ENCODE assay signal across 14 cellular contexts in the genomic region with DNA sequence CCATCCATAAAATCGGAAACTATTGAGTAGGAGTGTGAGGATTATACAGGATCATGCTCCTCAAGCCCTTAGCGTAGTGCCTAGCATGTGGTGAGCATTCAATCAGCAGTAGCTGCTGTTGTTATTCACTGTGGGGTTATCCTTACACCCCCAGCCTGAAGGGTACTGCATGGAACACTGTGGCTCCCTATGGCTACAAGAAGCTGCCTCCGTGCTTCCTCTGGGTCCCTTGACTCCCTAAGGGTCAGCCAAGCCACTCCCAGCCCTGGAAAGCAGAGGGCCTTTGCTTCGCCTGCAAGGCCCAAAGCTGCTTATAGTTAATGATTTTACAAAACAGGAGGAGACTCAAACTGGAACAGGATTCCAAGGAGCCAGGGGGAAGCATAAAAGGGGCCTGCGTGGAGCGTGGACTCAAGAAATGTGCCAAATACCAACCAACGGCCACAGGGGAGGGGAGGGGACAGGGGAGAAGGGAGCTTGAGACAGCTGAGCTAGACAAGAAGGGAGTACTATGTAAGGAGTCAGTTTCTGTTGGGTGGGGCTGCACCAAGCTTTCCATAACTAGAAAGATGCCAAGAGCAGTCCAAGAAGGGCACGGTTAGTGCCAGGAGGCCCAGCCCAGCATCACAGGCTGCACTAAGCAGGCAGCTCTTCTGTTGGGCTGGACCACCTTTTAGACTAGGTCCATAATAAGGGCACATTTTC. TPM values are rescaled to one million over a fixed set of nuclear protein-coding genes. Genes with fewer than 3 reads are reported as not detected.
DNase-seq lines count a peak whose midpoint lies in the region; ATAC-seq, FAIRE-seq and TF ChIP-seq lines count a peak whose summit lies in the region.
"Had no signal": no experiment of that assay in that cellular context is flagged by ENCODE, and none has a peak within 500 bp of the region (broad histone marks: within the 10 kb centered on the region; RNA-seq: fewer than 3 reads in every experiment).

No MANE protein-coding gene starts in this region.

- CTCF ChIA-PET in OCI-LY7 (lab: Charles Lee; ENCODE audit: unreplicated experiment), result interaction anchor here (0.6 to 1.8 kb wide), 2 partner anchors 10 to 14 kb away, joined by 3 to 6 read pairs; no protein-coding TSS in a partner anchor

- TF ChIP-seq POLR2A in sigmoid colon (IDR thresholded peaks at IDR 0.05), result no peak

- peak overlapping the region; percentile 93 for H3K27ac Mint-ChIP-seq in T-helper 2 cell treated with Interferon-gamma antibody and Interleukin-4, amounts not matched to agents 5 μg/mL and 100 μg/mL, for 36 hours
- peak overlapping the region; percentile 91 to 93 for H3K27ac Mint-ChIP-seq in effector memory CD8-positive, alpha-beta T cell

- H3K27me3 Mint-ChIP-seq in T-helper 2 cell treated with Interferon-gamma antibody and Interleukin-4, amounts not matched to agents 5 μg/mL and 100 μg/mL, for 36 hours (ENCODE audit: low read depth), result no peaks in the 10 kb centered on the region
- H3K27me3 Mint-ChIP-seq in effector memory CD8-positive, alpha-beta T cell, result no peaks in the 10 kb centered on the region

- TF ChIP-seq CTCF in OCI-LY7 (conservative IDR thresholded peaks at IDR 0.05; ENCODE audit: low read length) (no peak), sigmoid colon (IDR thresholded peaks at IDR 0.05) (no peak), GM10266 (IDR thresholded peaks at IDR 0.05; ENCODE audit: control insufficient read depth, insufficient read depth, low read depth, missing control alignments) (no peak)

- H4K20me1 ChIP-seq in OCI-LY7 (ENCODE audit: insufficient read depth, low read length), result peaks cover 7% of the 10 kb centered on the region

- intact Hi-C loops in OCI-LY7 (cut with micrococcal nuclease; ENCODE audit: unreplicated experiment) (no loop called here), sigmoid colon (cut with DNase I) (no loop called here)

- peak overlapping the region; percentile 81 for H3K4me2 ChIP-seq in OCI-LY7 (ENCODE audit: low read length)

- H3K36me3 Mint-ChIP-seq in T-helper 2 cell treated with Interferon-gamma antibody and Interleukin-4, amounts not matched to agents 5 μg/mL and 100 μg/mL, for 36 hours (ENCODE audit: low read depth), result peaks cover 29% of the 10 kb centered on the region
- peaks cover 43% of the 10 kb centered on the region for H3K36me3 Mint-ChIP-seq in effector memory CD8-positive, alpha-beta T cell (ENCODE audit: insufficient read depth)

- no peak for FAIRE-seq in small intestine (lab: Jason Lieb, UNC)
- FAIRE-seq: A204.1, frontal cortex had no signal

- no peaks in the 10 kb centered on the region for H3K9me3 ChIP-seq in OCI-LY7 (ENCODE audit: low read length)
- no peaks in the 10 kb centered on the region for H3K9me3 ChIP-seq in sigmoid colon
- H3K9me3 ChIP-seq in small intestine (ENCODE audit: control insufficient read depth, low read depth), result no peaks in the 10 kb centered on the region

- BruUV-seq in OCI-LY7 (replicated peaks; lab: Mats Ljungman, UMichigan), result no TSS peak

- peaks cover 34% of the 10 kb centered on the region for H3K4me1 Mint-ChIP-seq in T-helper 2 cell treated with Interferon-gamma antibody and Interleukin-4, amounts not matched to agents 5 μg/mL and 100 μg/mL, for 36 hours (ENCODE audit: low read depth)
- H3K4me1 Mint-ChIP-seq in effector memory CD8-positive, alpha-beta T cell (ENCODE audit: low read depth in 2 of 2), result peaks cover 20 to 43% of the 10 kb centered on the region in 2 donors

- DNase-seq in T-helper 2 cell treated with Interferon-gamma antibody and Interleukin-4, amounts not matched to agents 5 μg/mL and 100 μg/mL, for 36 hours (ENCODE audit: low spot score), result no peak
- DNase-seq in T-helper 2 cell, result no peak
- no peak for DNase-seq in OCI-LY7 (ENCODE audit: low spot score)
- no peak for DNase-seq in effector memory CD8-positive, alpha-beta T cell
- DNase-seq in sigmoid colon, result no peak
- no peak for DNase-seq in small intestine
- no peak for DNase-seq in GM10266 (ENCODE audit: extremely low spot score)
- DNase-seq: aorta; Calu3; effector CD8-positive, alpha-beta T cell; OCI-M1 had no signal

- peak overlapping the region; percentile 54 for H3K4me3 ChIP-seq in OCI-LY7 (ENCODE audit: low read depth, low read length, poor library complexity, severe bottlenecking)
- H3K4me3 ChIP-seq in sigmoid colon, result no peak overlapping the region
- no peak overlapping the region for H3K4me3 ChIP-seq in small intestine (ENCODE audit: low read depth in 1 of 2, low read length in 2 of 2)

- no peaks in the 10 kb centered on the region for H3K9me2 ChIP-seq in OCI-LY7 (ENCODE audit: insufficient read depth, low read length)

- no peak for ATAC-seq in effector memory CD8-positive, alpha-beta T cell (replicated peaks)
- no peak for ATAC-seq in GM21526 (IDR thresholded peaks at IDR 0.05; ENCODE audit: low FRiP score, unreplicated experiment)

- H3K4me3 Mint-ChIP-seq in T-helper 2 cell treated with Interferon-gamma antibody and Interleukin-4, amounts not matched to agents 5 μg/mL and 100 μg/mL, for 36 hours, result peak overlapping the region; percentile 78
- H3K4me3 Mint-ChIP-seq in effector memory CD8-positive, alpha-beta T cell, result peak overlapping the region; percentile 82

- no peaks in the 10 kb centered on the region for H3K9me3 Mint-ChIP-seq in T-helper 2 cell treated with Interferon-gamma antibody and Interleukin-4, amounts not matched to agents 5 μg/mL and 100 μg/mL, for 36 hours
- no peaks in the 10 kb centered on the region for H3K9me3 Mint-ChIP-seq in effector memory CD8-positive, alpha-beta T cell

- H3K36me3 ChIP-seq in OCI-LY7 (ENCODE audit: insufficient read depth, low read length) (peaks cover 46% of the 10 kb centered on the region), sigmoid colon (no peaks in the 10 kb centered on the region), small intestine (ENCODE audit: control insufficient read depth in 2 of 2, insufficient read depth in 2 of 2, low read length in 2 of 2) (no peaks in the 10 kb centered on the region)

- H3K4me1 ChIP-seq in OCI-LY7 (ENCODE audit: insufficient read depth, low read length, poor library complexity, severe bottlenecking) (peaks cover 70% of the 10 kb centered on the region), sigmoid colon (peaks cover 0 to 24% (median 13%) of the 10 kb centered on the region in 4 donors), small intestine (ENCODE audit: control insufficient read depth in 2 of 2, insufficient read depth in 1 of 2, low read depth in 1 of 2, low read length in 1 of 2) (peaks cover 0 to 5% of the 10 kb centered on the region in 2 donors)

- WGBS in sigmoid colon, 2 donors, result 37 to 50% methylated on average over 8 of the region's 8 CpGs
- 49 to 64% (median 53%) methylated on average over 8 of the region's 8 CpGs for WGBS in small intestine, 3 donors

- POLR2A ChIA-PET in OCI-LY7 (lab: Charles Lee), result interaction anchor here (1.5 to 5.3 kb wide), 5 partner anchors 11 to 16 kb away, joined by 4 to 38 read pairs (median 7); partner anchors contain the start of gene SEPTIN6

- peaks cover 72% of the 10 kb centered on the region for H3K79me2 ChIP-seq in OCI-LY7 (ENCODE audit: insufficient read depth, low read depth, low read length)

- no peak for TF ChIP-seq EP300 in sigmoid colon (IDR thresholded peaks at IDR 0.05)

- H3K27ac ChIP-seq in OCI-LY7 (ENCODE audit: low read depth, low read length, poor library complexity, severe bottlenecking) (peak overlapping the region; percentile 92), sigmoid colon (peak overlapping the region; percentile 65 to 76 (median 74)), small intestine (ENCODE audit: low read depth in 1 of 2, low read length in 1 of 2) (peak overlapping the region in 1 of 2 donors; percentile 9)

- H3K27me3 ChIP-seq in sigmoid colon, result no peaks in the 10 kb centered on the region
- H3K27me3 ChIP-seq in small intestine (ENCODE audit: control insufficient read depth in 2 of 2, insufficient read depth in 2 of 2, low read length in 2 of 2), result no peaks in the 10 kb centered on the region

- no peak overlapping the region for H2AFZ ChIP-seq in OCI-LY7 (ENCODE audit: low read length)

RNA-seq across cellular contexts. Expression of gene SEPTIN6, which starts 15.9 kb away (rescaled TPM):
- total RNA-seq in OCI-LY7 (2014; rRNA removed; shearing (Covaris generic)), result 145 and 182 TPM in 2 replicates
- total RNA-seq in OCI-LY7 (2022) (216 and 231 TPM in 2 replicates), sigmoid colon (100 to 1,000 TPM in 1 of 4 donors, 10 to 100 TPM in 3; 48.2 to 103 (median 69.4) TPM)
- polyA plus RNA-seq in sigmoid colon (10 to 100 TPM in 1 of 3 donors, 1 to 10 TPM in 2; 5.3 to 32.5 (median 6.0) TPM), small intestine (1 to 10 TPM; 3.6 to 8.4 (median 5.4) TPM)
